Comparison of ENCODE assay signal across 8 cellular contexts in the genomic region with DNA sequence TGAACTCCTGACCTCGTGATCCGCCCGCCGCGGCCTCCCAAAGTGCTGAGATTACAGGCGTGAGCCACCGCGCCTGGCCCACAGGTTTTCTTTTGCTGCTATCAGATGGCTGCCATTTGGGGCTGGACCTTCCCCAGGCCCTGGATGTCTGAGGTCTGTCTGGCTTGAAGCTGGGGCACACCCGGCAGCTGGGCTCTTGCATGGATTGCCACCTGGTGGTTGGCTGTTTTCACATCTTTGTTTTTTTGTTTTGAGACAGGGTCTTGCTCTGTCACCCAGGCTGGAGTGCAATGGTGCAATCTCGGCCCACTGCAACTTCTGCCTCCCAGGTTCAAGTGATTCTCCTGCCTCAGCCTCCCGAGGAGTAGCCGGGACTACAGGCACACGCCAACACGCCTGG. TPM values are rescaled to one million over a fixed set of nuclear protein-coding genes. Genes with fewer than 3 reads are reported as not detected.
A peak's percentile ranks its signal among the peaks of the same experiment; 100 is the strongest.
DNase-seq lines count a peak whose midpoint lies in the region; FAIRE-seq and TF ChIP-seq lines count a peak whose summit lies in the region.
"Not testable (repeated sequence)": the region's sequence is repeated elsewhere in the genome, so short reads cannot be mapped to it uniquely, and the experiment has no call there.

No MANE protein-coding gene starts in this region.

- H3K4me1 ChIP-seq in BE2C: not testable (repeated sequence)
- H3K4me1 ChIP-seq in SK-N-SH (ENCODE audit: control insufficient read depth in 1 of 2, insufficient read depth in 2 of 2, low read depth in 1 of 2, low read length in 1 of 2) (peaks cover 11 to 23% of the 10 kb centered on the region in 2 experiments; a peak in 3 of 4 replicates), keratinocyte (ENCODE audit: control insufficient read depth, extremely low read depth, insufficient read depth, low read length) (peaks cover 21% of the 10 kb centered on the region), thyroid gland (peaks cover 14 to 39% of the 10 kb centered on the region in 2 donors)

- FAIRE-seq in keratinocyte (lab: Jason Lieb, UNC): not testable (repeated sequence)

- TF ChIP-seq CTCF in BE2C (IDR thresholded peaks at IDR 0.05; ENCODE audit: low read depth, low read length) (0 out of 2 replicates have a peak, but pooled peaks have one; percentile 13), SK-N-SH (IDR thresholded peaks at IDR 0.05) (peak; percentile 53), brain microvascular endothelial cell (IDR thresholded peaks at IDR 0.05; ENCODE audit: low read depth, low read length, missing control alignments) (peak; percentile 48), fibroblast of mammary gland (conservative IDR thresholded peaks at IDR 0.05; ENCODE audit: control insufficient read depth, insufficient read depth, low read depth, low read length) (peak; percentile 17), keratinocyte (optimal IDR thresholded peaks at IDR 0.05 in 1 of 3, IDR thresholded peaks at IDR 0.05 in 1 of 3, conservative IDR thresholded peaks at IDR 0.05 in 1 of 3; ENCODE audit: extremely low read depth in 1 of 3, insufficient read depth in 2 of 3, low read length in 3 of 3) (peak; percentile 30 to 44 (median 44))
- not testable (repeated sequence) for TF ChIP-seq CTCF in thyroid gland (IDR thresholded peaks at IDR 0.05)

- POLR2A ChIA-PET in SK-N-SH (lab: Yijun Ruan, JAX): not testable (repeated sequence)

- H3K9me1 ChIP-seq in keratinocyte (ENCODE audit: control insufficient read depth, extremely low read depth, insufficient read depth, low read length): not testable (repeated sequence)

- not testable (repeated sequence) for H3K4me2 ChIP-seq in SK-N-SH; keratinocyte (ENCODE audit: control insufficient read depth, extremely low read depth, insufficient read depth, low read depth, low read length)

- WGBS in SK-N-SH (ENCODE audit: low lambda C conversion rate): 96% methylated on average over 6 of the region's 14 CpGs
- 80 to 83% methylated on average over 14 of the region's 14 CpGs for WGBS in thyroid gland, 2 donors

- not testable (repeated sequence) for TF ChIP-seq EP300 in SK-N-SH (IDR thresholded peaks at IDR 0.05; ENCODE audit: borderline replicate concordance in 1 of 2, low read depth in 1 of 2, low read length in 1 of 2)

- not testable (repeated sequence) for H3K9me2 ChIP-seq in SK-N-SH

- H3K9me3 ChIP-seq in BE2C; SK-N-SH; keratinocyte (ENCODE audit: control insufficient read depth, low read depth, low read length); thyroid gland: not testable (repeated sequence)

- not testable (repeated sequence) for H4K20me1 ChIP-seq in SK-N-SH (ENCODE audit: insufficient read depth); keratinocyte (ENCODE audit: control insufficient read depth, extremely low read depth, insufficient read depth, low read length)

- DNase-seq in BE2C: peak; percentile 26
- DNase-seq in H7: peak; percentile 79
- DNase-seq in NCI-H1105 treated with DMSO at 0.1 percent for 48 hours (lab: John Stamatoyannopoulos, UW): peak; percentile 5
- peak; percentile 64 for DNase-seq in SK-N-SH
- not testable (repeated sequence) for DNase-seq in brain microvascular endothelial cell; keratinocyte (ENCODE audit: low read depth, low spot score); thyroid gland
- peak; percentile 41 for DNase-seq in fibroblast of mammary gland (ENCODE audit: low read depth)

- in situ Hi-C loops in brain microvascular endothelial cell (cut with HindIII; ENCODE audit: low pct_ligation_motif_present, low sequenced_read_pairs): not testable (repeated sequence)

- intact Hi-C loops in thyroid gland (cut with DNase I): not testable (repeated sequence)

- H3K27me3 ChIP-seq in BE2C; H7 (ENCODE audit: control insufficient read depth, insufficient read depth, low read length); SK-N-SH (ENCODE audit: insufficient read depth); brain microvascular endothelial cell (replicated peaks); keratinocyte (ENCODE audit: control insufficient read depth, extremely low read depth, insufficient read depth, low read length); thyroid gland: not testable (repeated sequence)

- H3K36me3 ChIP-seq in BE2C; H7 (replicated peaks; ENCODE audit: control insufficient read depth, insufficient read depth, low read length); SK-N-SH (replicated peaks in 1 of 2; ENCODE audit: control insufficient read depth in 1 of 2, insufficient read depth in 2 of 2, low read length in 1 of 2); brain microvascular endothelial cell (replicated peaks); keratinocyte (ENCODE audit: control insufficient read depth in 2 of 2, extremely low read depth in 1 of 2, insufficient read depth in 2 of 2, low read length in 2 of 2); thyroid gland: not testable (repeated sequence)

- H2AFZ ChIP-seq in SK-N-SH (ENCODE audit: low read depth); keratinocyte (ENCODE audit: control insufficient read depth, low read length): not testable (repeated sequence)

- CTCF ChIA-PET in SK-N-SH (lab: Yijun Ruan, JAX): interaction anchor here (0.7 to 4.0 kb wide), 11 partner anchors 22 to 448 kb away, joined by 3 to 41 read pairs (median 4); partner anchors contain the start of gene HRH1

- H3K79me2 ChIP-seq in SK-N-SH (ENCODE audit: insufficient read depth): peaks cover 85% of the 10 kb centered on the region
- not testable (repeated sequence) for H3K79me2 ChIP-seq in keratinocyte (ENCODE audit: control insufficient read depth, insufficient read depth, low read length)

- dilution Hi-C loops in keratinocyte (cut with MboI; ENCODE audit: extremely low pct_ligation_motif_present, low sequenced_read_pairs): loop anchor here (10.0 kb wide), 2 partner anchors 151 to 241 kb away; no protein-coding TSS in a partner anchor

- TF ChIP-seq RAD21 in SK-N-SH (IDR thresholded peaks at IDR 0.05; ENCODE audit: low read length): peak; percentile 68

- TF ChIP-seq POLR2A in thyroid gland (IDR thresholded peaks at IDR 0.05): not testable (repeated sequence)

- H3K27ac ChIP-seq in SK-N-SH (ENCODE audit: low read depth in 2 of 2, low read length in 1 of 2) (peak overlapping the region in 1 of 2 experiments; percentile 97; a peak in 1 of 4 replicates), thyroid gland (peak overlapping the region in 2 of 3 donors; percentile 67 to 74)
- not testable (repeated sequence) for H3K27ac ChIP-seq in brain microvascular endothelial cell; keratinocyte (ENCODE audit: control insufficient read depth, insufficient read depth, low read length)

- H3K4me3 ChIP-seq in BE2C (ENCODE audit: low read depth, low read length); H7 (ENCODE audit: insufficient read depth, low read depth, low read length); SK-N-SH (ENCODE audit: low read depth in 2 of 2, low read length in 1 of 2); brain microvascular endothelial cell (ENCODE audit: low read depth, low read length); fibroblast of mammary gland (ENCODE audit: control insufficient read depth, low read depth, low read length); keratinocyte (ENCODE audit: control insufficient read depth in 2 of 3, extremely low read depth in 1 of 3, insufficient read depth in 2 of 3, low read depth in 1 of 3, low read length in 3 of 3); thyroid gland (replicated peaks in 1 of 3): not testable (repeated sequence)

- not testable (repeated sequence) for H3K9ac ChIP-seq in SK-N-SH; keratinocyte (ENCODE audit: control insufficient read depth, extremely low read depth, insufficient read depth, low read length)

- peaks cover 32% of the 10 kb centered on the region for H3F3A ChIP-seq in SK-N-SH (replicated peaks; ENCODE audit: insufficient read depth)

TF ChIP-seq in SK-N-SH, 30 proteins besides CTCF, POLR2A, EP300 and RAD21:
- TF ChIP-seq SMC3 (IDR thresholded peaks at IDR 0.05; ENCODE audit: low read depth, low read length): peak; percentile 57

RNA-seq across cellular contexts. Expression of gene HRH1, which starts 51.6 kb away (rescaled TPM):
- polyA plus RNA-seq in BE2C (2012; ENCODE audit: insufficient read depth, insufficient read length, low read depth): 0.28 TPM
- not detected in 2 replicates for total RNA-seq in H7 (2014; rRNA removed; shearing (Covaris generic))
- polyA plus RNA-seq in SK-N-SH (2012; rRNA removed): 6.2 and 7.7 TPM in 2 replicates
- 6.9 and 7.3 TPM in 2 replicates for polyA plus RNA-seq in SK-N-SH (2012; cell fraction: cytosol; rRNA removed)
- 3.6 and 7.6 TPM in 2 replicates for polyA plus RNA-seq in SK-N-SH (2012; cell fraction: nucleus; rRNA removed)
- 10.0 to 15.1 TPM (median 13.9 TPM) in 3 replicates for polyA plus RNA-seq in keratinocyte
- 4.2 TPM for polyA plus RNA-seq in keratinocyte (2011; ENCODE audit: low read depth)
- polyA plus RNA-seq in keratinocyte (2011; cell fraction: cytosol; rRNA removed): 3.8 and 6.2 TPM in 2 replicates
- polyA plus RNA-seq in keratinocyte (2011; cell fraction: nucleus; rRNA removed): 17.4 and 18.9 TPM in 2 replicates
- polyA plus RNA-seq in keratinocyte (2012; ENCODE audit: low replicate concordance): 5.4 and 7.3 TPM in 2 replicates
- polyA minus RNA-seq in keratinocyte: 21.3 to 32.9 TPM (median 22.6 TPM) in 3 replicates
- polyA minus RNA-seq in keratinocyte (2011; cell fraction: cytosol; rRNA and poly(A)+ RNA removed): 5.6 TPM
- polyA minus RNA-seq in keratinocyte (2011; cell fraction: nucleus; rRNA and poly(A)+ RNA removed): 15.0 and 34.4 TPM in 2 replicates
- 1 to 10 TPM in 3 of 4 donors, not detected in 1; 1.9 to 2.6 (median 2.4) TPM for total RNA-seq in thyroid gland
